ENCODE assay signal across 8 cellular contexts in genomic region chr11:58576792-58577440, GRCh38. TPM values are rescaled to one million over a fixed set of nuclear protein-coding genes. Genes with fewer than 3 reads are reported as not detected.
DNase-seq lines count a peak whose midpoint lies in the region; ATAC-seq and TF ChIP-seq lines count a peak whose summit lies in the region.

No MANE protein-coding gene starts in this region.

- peak; percentile 63 for TF ChIP-seq RAD21 in HCT116 (IDR thresholded peaks at IDR 0.05; ENCODE audit: low read depth)

- no peak for ATAC-seq in CD4-positive, CD25-positive, alpha-beta regulatory T cell (ENCODE audit: low read depth in 2 of 2)
- no peak for ATAC-seq in HCT116
- ATAC-seq in HG02588 (IDR thresholded peaks at IDR 0.05; ENCODE audit: unreplicated experiment), result no peak

- peaks cover 17 to 76% (median 46%) of the 10 kb centered on the region in 4 donors for H3K4me1 Mint-ChIP-seq in CD4-positive, CD25-positive, alpha-beta regulatory T cell
- peaks cover 36% of the 10 kb centered on the region for H3K4me1 Mint-ChIP-seq in T-helper 2 cell treated with Interferon-gamma antibody and Interleukin-4, amounts not matched to agents 5 μg/mL and 100 μg/mL, for 36 hours (ENCODE audit: low read depth)

- H3K27ac Mint-ChIP-seq in CD4-positive, CD25-positive, alpha-beta regulatory T cell, result peak overlapping the region; percentile 100
- H3K27ac Mint-ChIP-seq in T-helper 2 cell treated with Interferon-gamma antibody and Interleukin-4, amounts not matched to agents 5 μg/mL and 100 μg/mL, for 36 hours, result peak overlapping the region; percentile 100

- H3K27me3 Mint-ChIP-seq in CD4-positive, CD25-positive, alpha-beta regulatory T cell, result peaks cover 23% of the 10 kb centered on the region
- H3K27me3 Mint-ChIP-seq in T-helper 2 cell treated with Interferon-gamma antibody and Interleukin-4, amounts not matched to agents 5 μg/mL and 100 μg/mL, for 36 hours (ENCODE audit: low read depth), result no peaks in the 10 kb centered on the region

- H3K79me2 ChIP-seq in HCT116 (ENCODE audit: insufficient read depth, low read length) (peaks cover 37% of the 10 kb centered on the region), parathyroid adenoma (peaks cover 7% of the 10 kb centered on the region)

- DNase-seq in CD4-positive, CD25-positive, alpha-beta regulatory T cell, result no peak
- DNase-seq in HCT116 (ENCODE audit: low read depth, low spot score) (no peak), fibroblast of mammary gland (ENCODE audit: low read depth) (peak; percentile 66), islet precursor cell (no peak), NCI-H128 (lab: John Stamatoyannopoulos, UW; ENCODE audit: unreplicated experiment) (no peak)
- no peak for DNase-seq in T-helper 2 cell treated with Interferon-gamma antibody and Interleukin-4, amounts not matched to agents 5 μg/mL and 100 μg/mL, for 36 hours (ENCODE audit: low spot score)

- peak overlapping the region; percentile 92 to 100 (median 100) for H3K4me3 Mint-ChIP-seq in CD4-positive, CD25-positive, alpha-beta regulatory T cell
- peak overlapping the region; percentile 90 for H3K4me3 Mint-ChIP-seq in T-helper 2 cell treated with Interferon-gamma antibody and Interleukin-4, amounts not matched to agents 5 μg/mL and 100 μg/mL, for 36 hours

- no peaks in the 10 kb centered on the region for H3K9me3 ChIP-seq in CD4-positive, CD25-positive, alpha-beta regulatory T cell (ENCODE audit: control insufficient read depth in 2 of 2, low read length in 2 of 2)
- no peaks in the 10 kb centered on the region for H3K9me3 ChIP-seq in HCT116 (ENCODE audit: control insufficient read depth in 1 of 2, insufficient read depth in 1 of 2, low read depth in 1 of 2, low read length in 2 of 2)
- H3K9me3 ChIP-seq in parathyroid adenoma (ENCODE audit: control insufficient read depth, low read length), result no peaks in the 10 kb centered on the region

- H3K4me2 ChIP-seq in HCT116 (ENCODE audit: low read length) (peak overlapping the region; percentile 77), parathyroid adenoma (ENCODE audit: low read length) (peak overlapping the region; percentile 92)

- no TSS peak for BruUV-seq in HCT116 (replicated peaks; lab: Mats Ljungman, UMichigan)

- H2AFZ ChIP-seq in HCT116 (ENCODE audit: low read depth, low read length, poor library complexity, severe bottlenecking) (no peak overlapping the region), parathyroid adenoma (peak overlapping the region; percentile 70)

- H3K9ac ChIP-seq in HCT116 (ENCODE audit: low read length) (peak overlapping the region; percentile 95), parathyroid adenoma (no peak overlapping the region)

- CTCF ChIA-PET in HCT116 (lab: Charles Lee), result interaction anchor here (0.8 to 3.2 kb wide), 6 partner anchors 9 to 582 kb away, joined by 3 to 21 read pairs (median 4); no protein-coding TSS in a partner anchor

- no peaks in the 10 kb centered on the region for H3K27me3 ChIP-seq in CD4-positive, CD25-positive, alpha-beta regulatory T cell (ENCODE audit: control insufficient read depth, insufficient read depth, low read length)
- H3K27me3 ChIP-seq in HCT116 (ENCODE audit: insufficient read depth, low read length) (no peaks in the 10 kb centered on the region), parathyroid adenoma (ENCODE audit: control insufficient read depth, insufficient read depth, low read length) (no peaks in the 10 kb centered on the region)

- peaks cover 4% of the 10 kb centered on the region; the same call in 1 of the 2 replicates for H4K20me1 ChIP-seq in HCT116 (ENCODE audit: insufficient read depth)

- peaks cover 0 to 4% (median 0%) of the 10 kb centered on the region in 7 donors for H3K9me3 Mint-ChIP-seq in CD4-positive, CD25-positive, alpha-beta regulatory T cell
- H3K9me3 Mint-ChIP-seq in T-helper 2 cell treated with Interferon-gamma antibody and Interleukin-4, amounts not matched to agents 5 μg/mL and 100 μg/mL, for 36 hours, result no peaks in the 10 kb centered on the region

- peak overlapping the region; percentile 100 for H3K27ac ChIP-seq in CD4-positive, CD25-positive, alpha-beta regulatory T cell (ENCODE audit: insufficient read depth, low read length, poor library complexity, severe bottlenecking)
- H3K27ac ChIP-seq in HCT116 (ENCODE audit: low read depth, low read length), result peak overlapping the region; percentile 95
- peak overlapping the region; percentile 99 for H3K27ac ChIP-seq in parathyroid adenoma

- peaks cover 6% of the 10 kb centered on the region for H3K36me3 Mint-ChIP-seq in CD4-positive, CD25-positive, alpha-beta regulatory T cell
- H3K36me3 Mint-ChIP-seq in T-helper 2 cell treated with Interferon-gamma antibody and Interleukin-4, amounts not matched to agents 5 μg/mL and 100 μg/mL, for 36 hours (ENCODE audit: low read depth), result peaks cover 31% of the 10 kb centered on the region

- TF ChIP-seq CTCF in HCT116 (IDR thresholded peaks at IDR 0.05 in 2 of 3, conservative IDR thresholded peaks at IDR 0.05 in 1 of 3; ENCODE audit: borderline replicate concordance in 1 of 3, insufficient read depth in 1 of 3, low read depth in 2 of 3, low read length in 2 of 3) (peak; percentile 20 to 60 (median 50); a peak in 4 of 6 replicates), fibroblast of mammary gland (conservative IDR thresholded peaks at IDR 0.05; ENCODE audit: control insufficient read depth, insufficient read depth, low read depth, low read length) (peak; percentile 61), parathyroid adenoma (IDR thresholded peaks at IDR 0.05) (peak; percentile 39)

- POLR2A ChIA-PET in HCT116 (lab: Charles Lee), result interaction anchor here (0.8 kb wide), 1 partner anchor 799 kb away, joined by 3 read pairs; no protein-coding TSS in a partner anchor

- RAD21 ChIA-PET in HCT116 (lab: Charles Lee; ENCODE audit: low non-redundant PET in 1 of 2, low total read pairs in 2 of 2, uncharacterized antibody in 2 of 2, unreplicated experiment in 2 of 2), result interaction anchor here (0.6 to 0.7 kb wide), 3 partner anchors 53 to 367 kb away, joined by 3 read pairs; no protein-coding TSS in a partner anchor

- TF ChIP-seq POLR2A in HCT116 (IDR thresholded peaks at IDR 0.05; ENCODE audit: borderline replicate concordance, extremely low read depth, insufficient read depth, insufficient read length), result no peak

- no peaks in the 10 kb centered on the region for H3K36me3 ChIP-seq in CD4-positive, CD25-positive, alpha-beta regulatory T cell (ENCODE audit: control insufficient read depth, insufficient read depth, low read length)
- no peaks in the 10 kb centered on the region for H3K36me3 ChIP-seq in HCT116 (ENCODE audit: control insufficient read depth in 1 of 2, insufficient read depth in 2 of 2, low read length in 2 of 2)
- H3K36me3 ChIP-seq in parathyroid adenoma (ENCODE audit: control insufficient read depth, insufficient read depth, low read length), result no peaks in the 10 kb centered on the region

- H3K4me3 ChIP-seq in CD4-positive, CD25-positive, alpha-beta regulatory T cell (ENCODE audit: low read depth, low read length), result peak overlapping the region; percentile 99
- H3K4me3 ChIP-seq in HCT116 (replicated peaks in 1 of 2; ENCODE audit: low read depth in 1 of 2, low read length in 2 of 2) (peak overlapping the region; percentile 68 to 88), fibroblast of mammary gland (ENCODE audit: control insufficient read depth, low read depth, low read length) (peak overlapping the region; percentile 95), parathyroid adenoma (ENCODE audit: low read depth, low read length) (peak overlapping the region; percentile 99)

- intact Hi-C loops in HCT116 (cut with micrococcal nuclease), result loop anchor here (2.0 to 5.0 kb wide), 7 partner anchors 98 to 910 kb away; partner anchors contain the start of genes FAM111A, MED19, TMX2 and ZDHHC5

- H3K4me1 ChIP-seq in CD4-positive, CD25-positive, alpha-beta regulatory T cell (ENCODE audit: control insufficient read depth, insufficient read depth, low read length, poor library complexity, severe bottlenecking), result peaks cover 85% of the 10 kb centered on the region
- H3K4me1 ChIP-seq in HCT116 (ENCODE audit: control insufficient read depth in 1 of 2, insufficient read depth in 2 of 2, low read length in 2 of 2) (peaks cover 21 to 37% of the 10 kb centered on the region in 2 experiments), parathyroid adenoma (no peaks in the 10 kb centered on the region)

- no peaks in the 10 kb centered on the region for H3K9me2 ChIP-seq in HCT116 (ENCODE audit: insufficient read depth)

TF ChIP-seq in HCT116, 20 proteins besides CTCF, POLR2A, EP300 and RAD21:
- TF ChIP-seq YY1 (IDR thresholded peaks at IDR 0.05; ENCODE audit: extremely low read depth, insufficient replicate concordance, low read depth, low read length), result no peak
- TF ChIP-seq SP1 (IDR thresholded peaks at IDR 0.05; ENCODE audit: low read depth), result 0 out of 2 replicates have a peak, but pooled peaks have one; percentile 4

RNA-seq across cellular contexts. Expression of gene LPXN, which starts 1.3 kb away (rescaled TPM):
- total RNA-seq in CD4-positive, CD25-positive, alpha-beta regulatory T cell, result 101 TPM
- 100 to 1,000 TPM; 221 to 314 (median 265) TPM for polyA plus RNA-seq in CD4-positive, CD25-positive, alpha-beta regulatory T cell
- total RNA-seq in HCT116 (2021; ENCODE audit: unreplicated experiment), result 3.6 TPM
- 1.2 and 1.4 TPM in 2 replicates for polyA plus RNA-seq in HCT116 (2012)

RNA-seq across cellular contexts. Expression of gene ZFP91, which starts 1.9 kb away (rescaled TPM):
- total RNA-seq in CD4-positive, CD25-positive, alpha-beta regulatory T cell, result 46.5 TPM
- 1 to 10 TPM; 5.0 to 8.6 (median 6.8) TPM for polyA plus RNA-seq in CD4-positive, CD25-positive, alpha-beta regulatory T cell
- 58.6 TPM for total RNA-seq in HCT116 (2021; ENCODE audit: unreplicated experiment)
- 16.7 and 23.0 TPM in 2 replicates for polyA plus RNA-seq in HCT116 (2012)

RNA-seq across cellular contexts. Expression of gene CNTF, which starts 45.5 kb away (rescaled TPM):
- 4.9 TPM for total RNA-seq in CD4-positive, CD25-positive, alpha-beta regulatory T cell
- not detected for polyA plus RNA-seq in CD4-positive, CD25-positive, alpha-beta regulatory T cell
- 2.3 TPM for total RNA-seq in HCT116 (2021; ENCODE audit: unreplicated experiment)
- 0.24 and 0.47 TPM in 2 replicates for polyA plus RNA-seq in HCT116 (2012)

Comparison
In these comparisons a context has a peak if more than half of its experiments do, and no peak if none do; other contexts are left out.
1. RNA of gene LPXN, which starts 1.3 kb away (total RNA-seq): 101 TPM in CD4-positive, CD25-positive, alpha-beta regulatory T cell (single experiment); 3.6 TPM in HCT116 (single experiment); every median in the first group is over 10 times any median in the second.
2. Peak in every context shown above with its lines, with median percentiles within 50 percentile points of each other: H3K27ac ChIP-seq, H3K4me3 ChIP-seq and CTCF ChIP-seq.